In the genomic region with DNA sequence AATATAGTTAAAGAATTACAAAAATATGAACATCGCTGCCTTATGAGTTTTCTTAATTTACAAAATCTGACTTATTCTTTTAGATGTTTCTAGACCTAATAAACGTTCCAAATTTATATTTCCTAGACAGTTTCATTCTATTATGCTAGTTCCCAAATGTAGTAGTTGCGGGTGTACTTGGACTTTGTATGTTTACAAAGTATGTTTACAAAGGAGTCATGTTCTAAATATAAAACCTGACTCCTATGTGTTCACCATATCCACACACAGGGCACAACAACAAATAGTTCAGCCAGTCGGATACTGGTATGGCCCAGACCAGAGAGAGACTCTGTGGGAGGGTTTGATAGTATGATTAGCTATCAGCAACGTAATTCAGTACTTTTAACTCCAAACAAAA, we compare ENCODE assay signal across 1 cellular context.
TF ChIP-seq lines count a peak whose summit lies in the region.

No MANE protein-coding gene starts in this region.

TF ChIP-seq in GM23338, 12 proteins besides CTCF, POLR2A, EP300 and RAD21 (continued from another document):
- TF ChIP-seq, protein P1, sequence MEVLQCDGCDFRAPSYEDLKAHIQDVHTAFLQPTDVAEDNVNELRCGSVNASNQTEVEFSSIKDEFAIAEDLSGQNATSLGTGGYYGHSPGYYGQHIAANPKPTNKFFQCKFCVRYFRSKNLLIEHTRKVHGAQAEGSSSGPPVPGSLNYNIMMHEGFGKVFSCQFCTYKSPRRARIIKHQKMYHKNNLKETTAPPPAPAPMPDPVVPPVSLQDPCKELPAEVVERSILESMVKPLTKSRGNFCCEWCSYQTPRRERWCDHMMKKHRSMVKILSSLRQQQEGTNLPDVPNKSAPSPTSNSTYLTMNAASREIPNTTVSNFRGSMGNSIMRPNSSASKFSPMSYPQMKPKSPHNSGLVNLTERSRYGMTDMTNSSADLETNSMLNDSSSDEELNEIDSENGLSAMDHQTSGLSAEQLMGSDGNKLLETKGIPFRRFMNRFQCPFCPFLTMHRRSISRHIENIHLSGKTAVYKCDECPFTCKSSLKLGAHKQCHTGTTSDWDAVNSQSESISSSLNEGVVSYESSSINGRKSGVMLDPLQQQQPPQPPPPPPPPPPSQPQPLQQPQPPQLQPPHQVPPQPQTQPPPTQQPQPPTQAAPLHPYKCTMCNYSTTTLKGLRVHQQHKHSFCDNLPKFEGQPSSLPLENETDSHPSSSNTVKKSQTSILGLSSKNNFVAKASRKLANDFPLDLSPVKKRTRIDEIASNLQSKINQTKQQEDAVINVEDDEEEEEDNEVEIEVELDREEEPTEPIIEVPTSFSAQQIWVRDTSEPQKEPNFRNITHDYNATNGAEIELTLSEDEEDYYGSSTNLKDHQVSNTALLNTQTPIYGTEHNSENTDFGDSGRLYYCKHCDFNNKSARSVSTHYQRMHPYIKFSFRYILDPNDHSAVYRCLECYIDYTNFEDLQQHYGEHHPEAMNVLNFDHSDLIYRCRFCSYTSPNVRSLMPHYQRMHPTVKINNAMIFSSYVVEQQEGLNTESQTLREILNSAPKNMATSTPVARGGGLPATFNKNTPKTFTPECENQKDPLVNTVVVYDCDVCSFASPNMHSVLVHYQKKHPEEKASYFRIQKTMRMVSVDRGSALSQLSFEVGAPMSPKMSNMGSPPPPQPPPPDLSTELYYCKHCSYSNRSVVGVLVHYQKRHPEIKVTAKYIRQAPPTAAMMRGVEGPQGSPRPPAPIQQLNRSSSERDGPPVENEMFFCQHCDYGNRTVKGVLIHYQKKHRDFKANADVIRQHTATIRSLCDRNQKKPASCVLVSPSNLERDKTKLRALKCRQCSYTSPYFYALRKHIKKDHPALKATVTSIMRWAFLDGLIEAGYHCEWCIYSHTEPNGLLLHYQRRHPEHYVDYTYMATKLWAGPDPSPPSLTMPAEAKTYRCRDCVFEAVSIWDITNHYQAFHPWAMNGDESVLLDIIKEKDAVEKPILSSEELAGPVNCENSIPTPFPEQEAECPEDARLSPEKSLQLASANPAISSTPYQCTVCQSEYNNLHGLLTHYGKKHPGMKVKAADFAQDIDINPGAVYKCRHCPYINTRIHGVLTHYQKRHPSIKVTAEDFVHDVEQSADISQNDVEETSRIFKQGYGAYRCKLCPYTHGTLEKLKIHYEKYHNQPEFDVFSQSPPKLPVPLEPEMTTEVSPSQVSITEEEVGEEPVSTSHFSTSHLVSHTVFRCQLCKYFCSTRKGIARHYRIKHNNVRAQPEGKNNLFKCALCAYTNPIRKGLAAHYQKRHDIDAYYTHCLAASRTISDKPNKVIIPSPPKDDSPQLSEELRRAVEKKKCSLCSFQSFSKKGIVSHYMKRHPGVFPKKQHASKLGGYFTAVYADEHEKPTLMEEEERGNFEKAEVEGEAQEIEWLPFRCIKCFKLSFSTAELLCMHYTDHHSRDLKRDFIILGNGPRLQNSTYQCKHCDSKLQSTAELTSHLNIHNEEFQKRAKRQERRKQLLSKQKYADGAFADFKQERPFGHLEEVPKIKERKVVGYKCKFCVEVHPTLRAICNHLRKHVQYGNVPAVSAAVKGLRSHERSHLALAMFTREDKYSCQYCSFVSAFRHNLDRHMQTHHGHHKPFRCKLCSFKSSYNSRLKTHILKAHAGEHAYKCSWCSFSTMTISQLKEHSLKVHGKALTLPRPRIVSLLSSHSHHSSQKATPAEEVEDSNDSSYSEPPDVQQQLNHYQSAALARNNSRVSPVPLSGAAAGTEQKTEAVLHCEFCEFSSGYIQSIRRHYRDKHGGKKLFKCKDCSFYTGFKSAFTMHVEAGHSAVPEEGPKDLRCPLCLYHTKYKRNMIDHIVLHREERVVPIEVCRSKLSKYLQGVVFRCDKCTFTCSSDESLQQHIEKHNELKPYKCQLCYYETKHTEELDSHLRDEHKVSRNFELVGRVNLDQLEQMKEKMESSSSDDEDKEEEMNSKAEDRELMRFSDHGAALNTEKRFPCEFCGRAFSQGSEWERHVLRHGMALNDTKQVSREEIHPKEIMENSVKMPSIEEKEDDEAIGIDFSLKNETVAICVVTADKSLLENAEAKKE (CRISPR knock-in tag; IDR thresholded peaks at IDR 0.05), result no peak
- no peak for TF ChIP-seq JUNB (IDR thresholded peaks at IDR 0.05; ENCODE audit: unreplicated experiment)
- TF ChIP-seq, protein P2, sequence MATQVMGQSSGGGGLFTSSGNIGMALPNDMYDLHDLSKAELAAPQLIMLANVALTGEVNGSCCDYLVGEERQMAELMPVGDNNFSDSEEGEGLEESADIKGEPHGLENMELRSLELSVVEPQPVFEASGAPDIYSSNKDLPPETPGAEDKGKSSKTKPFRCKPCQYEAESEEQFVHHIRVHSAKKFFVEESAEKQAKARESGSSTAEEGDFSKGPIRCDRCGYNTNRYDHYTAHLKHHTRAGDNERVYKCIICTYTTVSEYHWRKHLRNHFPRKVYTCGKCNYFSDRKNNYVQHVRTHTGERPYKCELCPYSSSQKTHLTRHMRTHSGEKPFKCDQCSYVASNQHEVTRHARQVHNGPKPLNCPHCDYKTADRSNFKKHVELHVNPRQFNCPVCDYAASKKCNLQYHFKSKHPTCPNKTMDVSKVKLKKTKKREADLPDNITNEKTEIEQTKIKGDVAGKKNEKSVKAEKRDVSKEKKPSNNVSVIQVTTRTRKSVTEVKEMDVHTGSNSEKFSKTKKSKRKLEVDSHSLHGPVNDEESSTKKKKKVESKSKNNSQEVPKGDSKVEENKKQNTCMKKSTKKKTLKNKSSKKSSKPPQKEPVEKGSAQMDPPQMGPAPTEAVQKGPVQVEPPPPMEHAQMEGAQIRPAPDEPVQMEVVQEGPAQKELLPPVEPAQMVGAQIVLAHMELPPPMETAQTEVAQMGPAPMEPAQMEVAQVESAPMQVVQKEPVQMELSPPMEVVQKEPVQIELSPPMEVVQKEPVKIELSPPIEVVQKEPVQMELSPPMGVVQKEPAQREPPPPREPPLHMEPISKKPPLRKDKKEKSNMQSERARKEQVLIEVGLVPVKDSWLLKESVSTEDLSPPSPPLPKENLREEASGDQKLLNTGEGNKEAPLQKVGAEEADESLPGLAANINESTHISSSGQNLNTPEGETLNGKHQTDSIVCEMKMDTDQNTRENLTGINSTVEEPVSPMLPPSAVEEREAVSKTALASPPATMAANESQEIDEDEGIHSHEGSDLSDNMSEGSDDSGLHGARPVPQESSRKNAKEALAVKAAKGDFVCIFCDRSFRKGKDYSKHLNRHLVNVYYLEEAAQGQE (IDR thresholded peaks at IDR 0.05; ENCODE audit: unreplicated experiment), result no peak
- TF ChIP-seq ZNF114 (CRISPR knock-in tag; IDR thresholded peaks at IDR 0.05), result no peak
- no peak for TF ChIP-seq STAT1 (IDR thresholded peaks at IDR 0.05; ENCODE audit: unreplicated experiment)
- no peak for TF ChIP-seq EZH2 (IDR thresholded peaks at IDR 0.05; ENCODE audit: low read depth, unreplicated experiment)
- TF ChIP-seq NANOG (IDR thresholded peaks at IDR 0.05; ENCODE audit: borderline replicate concordance), result no peak
